25 cellular contexts compared by ENCODE assay signal in genomic region chr1:229984992-229985985, GRCh38.
DNase-seq lines count a peak whose midpoint lies in the region; ATAC-seq and TF ChIP-seq lines count a peak whose summit lies in the region.
"Had no signal": no experiment of that assay in that cellular context is flagged by ENCODE, and none has a peak within 500 bp of the region (broad histone marks: within the 10 kb centered on the region; RNA-seq: fewer than 3 reads in every experiment).

No MANE protein-coding gene starts in this region.

- no peak overlapping the region for H4K91ac ChIP-seq in IMR-90 (ENCODE audit: insufficient read depth, low read depth, low read length)

- TF ChIP-seq CTCF in IMR-90 (conservative IDR thresholded peaks at IDR 0.05; ENCODE audit: low read depth, low read length) (no peak), gastroesophageal sphincter (IDR thresholded peaks at IDR 0.05) (no peak), vagina (IDR thresholded peaks at IDR 0.05) (no peak)

- no peak for TF ChIP-seq RAD21 in IMR-90 (IDR thresholded peaks at IDR 0.05; ENCODE audit: low read length)

- dilution Hi-C loops in IMR-90 (cut with HindIII; ENCODE audit: low sequenced_read_pairs, unreplicated experiment): no loop called here

- no peak overlapping the region for H3K27ac Mint-ChIP-seq in activated T-helper 17 cell treated with anti-CD3 and anti-CD28 coated beads, Interleukin-2, amount 50 U/mL, for 72 hours
- H3K27ac Mint-ChIP-seq: GM23338, HFFc6 had no signal

- no peak overlapping the region for H2AK5ac ChIP-seq in IMR-90 (ENCODE audit: low read depth, low read length)

- intact Hi-C loops in IMR-90 (cut with micrococcal nuclease) (no loop called here), vagina (cut with DNase I) (no loop called here)

- no peak overlapping the region for H3K9ac ChIP-seq in IMR-90 (ENCODE audit: low read depth, low read length)

- H3K4me2 ChIP-seq in IMR-90 (ENCODE audit: low read depth, low read length): no peak overlapping the region
- H3K4me2 ChIP-seq: GM23338 had no signal

- no peak overlapping the region for H3K14ac ChIP-seq in IMR-90 (replicated peaks; ENCODE audit: low read depth, low read length)

- no peak overlapping the region for H2AK9ac ChIP-seq in IMR-90 (replicated peaks; ENCODE audit: low read depth, low read length, poor library complexity)

- H2BK15ac ChIP-seq in IMR-90 (ENCODE audit: low read depth, low read length): no peak overlapping the region

- CTCF ChIA-PET in IMR-90 (lab: Yijun Ruan, JAX): no interaction called here

- peaks cover 2% of the 10 kb centered on the region for H3K27me3 ChIP-seq in IMR-90 (ENCODE audit: control insufficient read depth, insufficient read depth, low read length)
- no peaks in the 10 kb centered on the region for H3K27me3 ChIP-seq in gastroesophageal sphincter
- no peaks in the 10 kb centered on the region for H3K27me3 ChIP-seq in vagina
- H3K27me3 ChIP-seq: SJSA1 had no signal

- no peak overlapping the region for H3K27ac ChIP-seq in IMR-90 (ENCODE audit: insufficient read depth, low read length)
- H3K27ac ChIP-seq in gastroesophageal sphincter: no peak overlapping the region
- H3K27ac ChIP-seq in vagina: no peak overlapping the region
- H3K27ac ChIP-seq: C4-2B, SJSA1 had no signal

- WGBS in IMR-90 (ENCODE audit: extremely low coverage in 2 of 2, insufficient read length in 1 of 2), 2 experiments: 61% methylated on average over 6 of the region's 16 CpGs; no CpG with 5 or more reads in 1 of the 2 experiments
- 62 to 84% methylated on average over 8 to 12 of the region's 16 CpGs for WGBS in gastroesophageal sphincter (ENCODE audit: low coverage in 1 of 2), 2 donors

- H4K5ac ChIP-seq in IMR-90 (ENCODE audit: low read depth, low read length): no peak overlapping the region

- no peak overlapping the region for H2BK120ac ChIP-seq in IMR-90 (ENCODE audit: low read depth, low read length)

- no peak overlapping the region for H4K8ac ChIP-seq in IMR-90 (ENCODE audit: low read depth in 2 of 2, low read length in 2 of 2)

- ATAC-seq in IMR-90 (ENCODE audit: low read depth) (no peak), gastroesophageal sphincter (peak; percentile 13)
- ATAC-seq in activated T-helper 17 cell treated with anti-CD3 and anti-CD28 coated beads, Interleukin-2, amount 50 U/mL, for 72 hours (replicated peaks): no peak
- ATAC-seq: CD8-positive, alpha-beta T cell; GM12878; GM23338 had no signal

- H3K4me3 ChIP-seq in IMR-90 (ENCODE audit: insufficient read depth, low read depth, low read length) (no peak overlapping the region), gastroesophageal sphincter (no peak overlapping the region), vagina (no peak overlapping the region)
- H3K4me3 ChIP-seq: GM12878, GM23338, MG63, SJSA1 had no signal

- no peak for TF ChIP-seq EP300 in gastroesophageal sphincter (IDR thresholded peaks at IDR 0.05)

- H3K56ac ChIP-seq in IMR-90 (ENCODE audit: extremely low read depth, insufficient read depth, low read length): no peak overlapping the region

- no peak overlapping the region for H3K4ac ChIP-seq in IMR-90 (ENCODE audit: low read depth, low read length)

- no peaks in the 10 kb centered on the region for H3K36me3 Mint-ChIP-seq in activated T-helper 17 cell treated with anti-CD3 and anti-CD28 coated beads, Interleukin-2, amount 50 U/mL, for 72 hours (ENCODE audit: low read depth)
- H3K36me3 Mint-ChIP-seq: CD8-positive, alpha-beta T cell had no signal

- in situ Hi-C loops in IMR-90 (cut with MboI; ENCODE audit: low sequenced_read_pairs): no loop called here

- no peaks in the 10 kb centered on the region for H3K9me1 ChIP-seq in IMR-90 (ENCODE audit: insufficient read depth, low read length)

- no TSS peak for BruUV-seq in IMR-90 (replicated peaks; lab: Mats Ljungman, UMichigan)

- H2BK20ac ChIP-seq in IMR-90 (ENCODE audit: low read depth, low read length): no peak overlapping the region

- POLR2A ChIA-PET in IMR-90 (lab: Charles Lee; ENCODE audit: unreplicated experiment): no interaction called here

- H3K4me3 Mint-ChIP-seq in activated T-helper 17 cell treated with anti-CD3 and anti-CD28 coated beads, Interleukin-2, amount 50 U/mL, for 72 hours: no peak overlapping the region
- H3K4me3 Mint-ChIP-seq: CD8-positive, alpha-beta T cell; GM23338; H9; HFFc6 had no signal

- peaks cover 16% of the 10 kb centered on the region for H3K27me3 Mint-ChIP-seq in activated T-helper 17 cell treated with anti-CD3 and anti-CD28 coated beads, Interleukin-2, amount 50 U/mL, for 72 hours

- H3K4me1 Mint-ChIP-seq in activated T-helper 17 cell treated with anti-CD3 and anti-CD28 coated beads, Interleukin-2, amount 50 U/mL, for 72 hours: no peaks in the 10 kb centered on the region
- H3K4me1 Mint-ChIP-seq: GM23338, H9 had no signal

- TF ChIP-seq POLR2A in IMR-90 (IDR thresholded peaks at IDR 0.05; ENCODE audit: low read depth, low read length): no peak
- TF ChIP-seq POLR2A in gastroesophageal sphincter (IDR thresholded peaks at IDR 0.05): no peak
- TF ChIP-seq POLR2A in vagina (IDR thresholded peaks at IDR 0.05): no peak

- H3K23ac ChIP-seq in IMR-90 (ENCODE audit: low read depth, low read length): no peak overlapping the region

- H3K4me1 ChIP-seq in IMR-90 (ENCODE audit: control insufficient read depth, insufficient read depth, low read length) (no peaks in the 10 kb centered on the region), gastroesophageal sphincter (peaks cover 0 to 2% (median 0%) of the 10 kb centered on the region in 3 donors), vagina (no peaks in the 10 kb centered on the region)
- H3K4me1 ChIP-seq: SJSA1 had no signal

- no peaks in the 10 kb centered on the region for H3K79me1 ChIP-seq in IMR-90 (ENCODE audit: low read depth in 1 of 2, low read length in 2 of 2)

- DNase-seq in IMR-90 (no peak), medulla oblongata (ENCODE audit: extremely low spot score) (peak; percentile 62), vagina (ENCODE audit: extremely low spot score in 2 of 2) (peak; percentile 83 to 84), DMS79 (lab: John Stamatoyannopoulos, UW) (no peak)
- no peak for DNase-seq in stimulated activated CD8-positive, alpha-beta memory T cell treated with anti-CD3 and anti-CD28 coated beads, Interleukin-4, amount 100 ng/mL, for 48 hours
- DNase-seq: Caco-2; CD8-positive, alpha-beta T cell; EL; GDM1; H9; HFFc6; KG1; MG63; NCI-H1105 treated with DMSO at 0.1 percent for 48 hours; NCI-H146; NCI-H1930; NCI-H526 treated with DMSO at 0.1 percent for 48 hours; Right ventricle myocardium superior; RPMI8226 had no signal

- H3K18ac ChIP-seq in IMR-90 (ENCODE audit: low read depth, low read length): no peak overlapping the region

- H2BK5ac ChIP-seq in IMR-90 (ENCODE audit: low read depth, low read length, poor library complexity, severe bottlenecking): no peak overlapping the region

- H3K9me3 ChIP-seq in IMR-90 (ENCODE audit: control insufficient read depth, insufficient read depth, low read length) (no peaks in the 10 kb centered on the region), gastroesophageal sphincter (no peaks in the 10 kb centered on the region), vagina (no peaks in the 10 kb centered on the region)
- H3K9me3 ChIP-seq: Caco-2, SJSA1 had no signal

- no peaks in the 10 kb centered on the region for H3K9me3 Mint-ChIP-seq in activated T-helper 17 cell treated with anti-CD3 and anti-CD28 coated beads, Interleukin-2, amount 50 U/mL, for 72 hours
- H3K9me3 Mint-ChIP-seq: CD8-positive, alpha-beta T cell; GM23338; H9; HFFc6 had no signal

- peak overlapping the region; percentile 56 for H2AFZ ChIP-seq in IMR-90 (replicated peaks; ENCODE audit: low read length, poor library complexity)
- H2AFZ ChIP-seq: GM23338 had no signal

- no peaks in the 10 kb centered on the region for H3K36me3 ChIP-seq in IMR-90 (ENCODE audit: control insufficient read depth, insufficient read depth, low read length)
- H3K36me3 ChIP-seq in gastroesophageal sphincter: no peaks in the 10 kb centered on the region
- no peaks in the 10 kb centered on the region for H3K36me3 ChIP-seq in vagina
- H3K36me3 ChIP-seq: MG63, SJSA1 had no signal

- H4K20me1 ChIP-seq in IMR-90 (ENCODE audit: insufficient read depth, low read length): no peaks in the 10 kb centered on the region

TF ChIP-seq in IMR-90, 13 proteins besides CTCF, POLR2A, EP300 and RAD21:
- TF ChIP-seq ELK1 (IDR thresholded peaks at IDR 0.05; ENCODE audit: borderline replicate concordance, low read depth, low read length) (no peak), FOS (IDR thresholded peaks at IDR 0.05; ENCODE audit: low read depth, low read length) (no peak), RCOR1 (IDR thresholded peaks at IDR 0.05; ENCODE audit: insufficient replicate concordance, low read length) (no peak), CHD1 (IDR thresholded peaks at IDR 0.05; ENCODE audit: low read depth, low read length) (no peak), SMC3 (IDR thresholded peaks at IDR 0.05; ENCODE audit: low read depth, low read length) (no peak)
TF ChIP-seq in IMR-90: peak in this region for 0.

Comparison
In these comparisons a context has a peak if more than half of its experiments do, and no peak if none do; other contexts are left out.
1. DNase-seq: peak in medulla oblongata (single experiment) and vagina (2 of 2); none in IMR-90 (single experiment), stimulated activated CD8-positive, alpha-beta memory T cell treated with anti-CD3 and anti-CD28 coated beads, Interleukin-4, amount 100 ng/mL, for 48 hours (single experiment) and DMS79 (single experiment).